34 cellular contexts compared by ENCODE assay signal in the genomic region with DNA sequence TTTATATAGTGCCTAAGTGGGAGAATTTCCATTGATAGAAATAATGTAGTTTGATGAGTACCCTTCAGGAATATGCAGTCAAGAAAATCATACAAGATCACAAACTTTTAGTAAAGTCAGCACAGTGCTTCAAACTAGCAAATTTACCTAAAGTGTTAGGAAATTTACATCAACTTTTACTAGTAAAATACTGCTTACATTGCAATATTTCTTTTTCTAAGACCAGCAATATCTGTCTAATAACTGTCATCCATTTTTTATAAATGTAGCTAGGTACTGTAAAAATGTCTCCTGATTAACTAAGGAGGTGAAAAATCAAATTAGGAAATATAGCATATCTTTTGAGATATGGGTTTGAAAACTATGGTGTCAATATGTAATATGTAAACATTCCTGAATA.
"Had no signal": no experiment of that assay in that cellular context is flagged by ENCODE, and none has a peak within 500 bp of the region (broad histone marks: within the 10 kb centered on the region; RNA-seq: fewer than 3 reads in every experiment).

No MANE protein-coding gene starts in this region.

- H3K36me3 Mint-ChIP-seq: activated CD4-positive, alpha-beta memory T cell treated with anti-CD3 and anti-CD28 coated beads for 36 hours; activated naive CD4-positive, alpha-beta T cell treated with anti-CD3 and anti-CD28 coated beads, Interleukin-2, amount 10 ng/mL, durations not matched to agents 7 days and 5 days; activated naive CD4-positive, alpha-beta T cell treated with anti-CD3 and anti-CD28 coated beads, Interleukin-2, amount 50 U/mL, for 24 hours; activated naive CD8-positive, alpha-beta T cell; activated naive CD8-positive, alpha-beta T cell treated with anti-CD3 and anti-CD28 coated beads, Interleukin-2, amount 10 ng/mL, durations not matched to agents 7 days and 5 days; brain had no signal

- H3K4me3 ChIP-seq: ascending aorta, cardiac muscle cell had no signal

- H3K27ac Mint-ChIP-seq: activated B cell treated with CpG ODN at 0.5 μM for 24 hours; activated CD4-positive, alpha-beta memory T cell treated with anti-CD3 and anti-CD28 coated beads for 36 hours; activated CD4-positive, alpha-beta T cell treated with anti-CD3 and anti-CD28 coated beads, Interleukin-2, amount 10 ng/mL, durations not matched to agents 24 days and 14 days; activated CD8-positive, alpha-beta T cell treated with anti-CD3 and anti-CD28 coated beads for 36 hours; activated naive CD4-positive, alpha-beta T cell treated with anti-CD3 and anti-CD28 coated beads, Interleukin-2, amount 10 ng/mL, durations not matched to agents 7 days and 5 days; activated naive CD4-positive, alpha-beta T cell treated with anti-CD3 and anti-CD28 coated beads, Interleukin-2, amount 50 U/mL, for 24 hours; activated naive CD8-positive, alpha-beta T cell; activated naive CD8-positive, alpha-beta T cell treated with anti-CD3 and anti-CD28 coated beads, Interleukin-2, amount 10 ng/mL, durations not matched to agents 7 days and 5 days; activated naive CD8-positive, alpha-beta T cell treated with anti-CD3 and anti-CD28 coated beads, Interleukin-2, amount 50 U/mL, for 24 hours; activated T-cell treated with anti-CD3 and anti-CD28 coated beads, Interleukin-2, amount 50 U/mL, for 24 hours; activated T-helper 2 cell treated with anti-CD3 and anti-CD28 coated beads, Interferon-gamma antibody, Interleukin-2, Interleukin-4, amounts not matched to agents 10 μg/mL and 5 μg/mL and 100 μg/mL, durations not matched to agents 14 hours and 24 hours and 36 hours; brain; T-helper 1 cell treated with Interleukin-12 subunit alpha and Interleukin-12 subunit beta and Interleukin-4 antibody, amounts not matched to agents 30 μg/mL and 1 μg/mL, for 36 hours; T-helper 2 cell treated with Interferon-gamma antibody and Interleukin-4, amounts not matched to agents 5 μg/mL and 100 μg/mL, for 36 hours had no signal

- H3K4me1 Mint-ChIP-seq: activated B cell treated with CpG ODN at 0.5 μM for 24 hours; activated CD4-positive, alpha-beta T cell treated with anti-CD3 and anti-CD28 coated beads, Interleukin-2, amount 10 ng/mL, durations not matched to agents 24 days and 14 days; activated naive CD4-positive, alpha-beta T cell treated with anti-CD3 and anti-CD28 coated beads, Interleukin-2, amount 10 ng/mL, durations not matched to agents 7 days and 5 days; activated naive CD4-positive, alpha-beta T cell treated with anti-CD3 and anti-CD28 coated beads, Interleukin-2, amount 50 U/mL, for 24 hours; activated naive CD8-positive, alpha-beta T cell treated with anti-CD3 and anti-CD28 coated beads, Interleukin-2, amount 10 ng/mL, durations not matched to agents 7 days and 5 days; activated naive CD8-positive, alpha-beta T cell treated with anti-CD3 and anti-CD28 coated beads, Interleukin-2, amount 50 U/mL, for 24 hours; brain; central memory CD8-positive, alpha-beta T cell had no signal

- H3K4me1 ChIP-seq: ascending aorta had no signal

- H3K9me3 ChIP-seq: ascending aorta had no signal

- H3K9me3 Mint-ChIP-seq: activated B cell treated with CpG ODN at 0.5 μM for 24 hours; activated CD4-positive, alpha-beta memory T cell treated with anti-CD3 and anti-CD28 coated beads for 36 hours; activated CD8-positive, alpha-beta T cell treated with anti-CD3 and anti-CD28 coated beads for 36 hours; activated naive CD4-positive, alpha-beta T cell treated with anti-CD3 and anti-CD28 coated beads, Interleukin-2, amount 10 ng/mL, durations not matched to agents 7 days and 5 days; activated naive CD4-positive, alpha-beta T cell treated with anti-CD3 and anti-CD28 coated beads, Interleukin-2, amount 50 U/mL, for 24 hours; activated naive CD8-positive, alpha-beta T cell treated with anti-CD3 and anti-CD28 coated beads, Interleukin-2, amount 50 U/mL, for 24 hours; activated T-cell treated with anti-CD3 and anti-CD28 coated beads, Interleukin-2, amount 50 U/mL, for 24 hours; activated T-helper 2 cell treated with anti-CD3 and anti-CD28 coated beads, Interferon-gamma antibody, Interleukin-2, Interleukin-4, amounts not matched to agents 10 μg/mL and 5 μg/mL and 100 μg/mL, durations not matched to agents 14 hours and 24 hours and 36 hours; brain; central memory CD8-positive, alpha-beta T cell; T-helper 1 cell treated with Interleukin-12 subunit alpha and Interleukin-12 subunit beta and Interleukin-4 antibody, amounts not matched to agents 30 μg/mL and 1 μg/mL, for 36 hours; T-helper 2 cell treated with Interferon-gamma antibody and Interleukin-4, amounts not matched to agents 5 μg/mL and 100 μg/mL, for 36 hours had no signal

- H3K4me3 Mint-ChIP-seq: activated B cell treated with CpG ODN at 0.5 μM for 24 hours; activated CD4-positive, alpha-beta memory T cell treated with anti-CD3 and anti-CD28 coated beads for 36 hours; activated CD4-positive, alpha-beta T cell treated with anti-CD3 and anti-CD28 coated beads, Interleukin-2, amount 10 ng/mL, durations not matched to agents 24 days and 14 days; activated CD8-positive, alpha-beta T cell treated with anti-CD3 and anti-CD28 coated beads for 36 hours; activated naive CD4-positive, alpha-beta T cell treated with anti-CD3 and anti-CD28 coated beads, Interleukin-2, amount 10 ng/mL, durations not matched to agents 7 days and 5 days; activated naive CD4-positive, alpha-beta T cell treated with anti-CD3 and anti-CD28 coated beads, Interleukin-2, amount 50 U/mL, for 24 hours; activated naive CD8-positive, alpha-beta T cell; activated naive CD8-positive, alpha-beta T cell treated with anti-CD3 and anti-CD28 coated beads, Interleukin-2, amount 10 ng/mL, durations not matched to agents 7 days and 5 days; activated naive CD8-positive, alpha-beta T cell treated with anti-CD3 and anti-CD28 coated beads, Interleukin-2, amount 50 U/mL, for 24 hours; activated T-cell treated with anti-CD3 and anti-CD28 coated beads, Interleukin-2, amount 50 U/mL, for 24 hours; brain; central memory CD8-positive, alpha-beta T cell; T-helper 1 cell treated with Interleukin-12 subunit alpha and Interleukin-12 subunit beta and Interleukin-4 antibody, amounts not matched to agents 30 μg/mL and 1 μg/mL, for 36 hours; T-helper 2 cell treated with Interferon-gamma antibody and Interleukin-4, amounts not matched to agents 5 μg/mL and 100 μg/mL, for 36 hours had no signal

- ATAC-seq: activated CD8-positive, alpha-beta T cell treated with anti-CD3 and anti-CD28 coated beads for 36 hours; activated naive CD8-positive, alpha-beta T cell treated with anti-CD3 and anti-CD28 coated beads, Interleukin-2, amount 50 U/mL, for 24 hours had no signal

- H3K27ac ChIP-seq: ascending aorta, cardiac muscle cell, VCaP had no signal

- FAIRE-seq: bronchial epithelial cell, TTC549 had no signal

- H3K36me3 ChIP-seq: ascending aorta, cardiac muscle cell had no signal

- DNase-seq: activated B cell treated with CpG ODN at 0.5 μM for 24 hours; activated CD4-positive, alpha-beta memory T cell treated with anti-CD3 and anti-CD28 coated beads for 36 hours; activated CD4-positive, alpha-beta T cell treated with anti-CD3 and anti-CD28 coated beads for 4 hours; activated CD4-positive, alpha-beta T cell treated with anti-CD3 and anti-CD28 coated beads, Interleukin-2, amount 10 ng/mL, durations not matched to agents 24 days and 14 days; activated CD4-positive, alpha-beta T cell treated with anti-CD3 and anti-CD28 coated beads, Interleukin-2, amount 50 U/mL, for 1 hour; activated CD4-positive, alpha-beta T cell treated with anti-CD3 and anti-CD28 coated beads, Interleukin-2, amount 50 U/mL, for 4 hours; activated CD4-positive, CD25-positive, alpha-beta regulatory T cell treated with anti-CD3 and anti-CD28 coated beads, Interleukin-2, amount 50 U/mL, for 72 hours; activated CD8-positive, alpha-beta memory T cell treated with anti-CD3 and anti-CD28 coated beads, Interleukin-2, amount 50 U/mL, for 48 hours; activated CD8-positive, alpha-beta T cell treated with anti-CD3 and anti-CD28 coated beads for 36 hours; activated effector memory CD4-positive, alpha-beta T cell treated with Interleukin-2 at 50 U/mL for 16 hours; activated gamma-delta T cell; activated naive CD4-positive, alpha-beta T cell treated with anti-CD3 and anti-CD28 coated beads, Interleukin-2, amount 10 ng/mL, durations not matched to agents 7 days and 5 days; activated naive CD4-positive, alpha-beta T cell treated with Interleukin-2 at 50 U/mL for 16 hours; activated naive CD8-positive, alpha-beta T cell treated with anti-CD3 and anti-CD28 coated beads, Interleukin-2, amount 10 ng/mL, durations not matched to agents 7 days and 5 days; activated naive CD8-positive, alpha-beta T cell treated with anti-CD3 and anti-CD28 coated beads, Interleukin-2, amount 50 U/mL, for 24 hours; activated T-cell treated with anti-CD3 and anti-CD28 coated beads, Interleukin-2, amount 50 U/mL, for 24 hours; activated T-cell treated with anti-CD3 and anti-CD28 coated beads, Interleukin-2, amount 50 U/mL, for 48 hours; amygdala; anterior cingulate cortex; cerebellar nuclear complex; T-helper 2 cell; T-helper 9 cell had no signal

- H3K27me3 Mint-ChIP-seq: activated B cell treated with CpG ODN at 0.5 μM for 24 hours; activated CD4-positive, alpha-beta memory T cell treated with anti-CD3 and anti-CD28 coated beads for 36 hours; activated CD4-positive, alpha-beta T cell treated with anti-CD3 and anti-CD28 coated beads, Interleukin-2, amount 10 ng/mL, durations not matched to agents 24 days and 14 days; activated naive CD4-positive, alpha-beta T cell treated with anti-CD3 and anti-CD28 coated beads, Interleukin-2, amount 10 ng/mL, durations not matched to agents 7 days and 5 days; activated naive CD8-positive, alpha-beta T cell treated with anti-CD3 and anti-CD28 coated beads, Interleukin-2, amount 50 U/mL, for 24 hours; activated T-cell treated with anti-CD3 and anti-CD28 coated beads, Interleukin-2, amount 50 U/mL, for 24 hours; brain; central memory CD8-positive, alpha-beta T cell had no signal

- H3K27me3 ChIP-seq: ascending aorta, cardiac muscle cell had no signal
